Comparison of ENCODE assay signal across 8 cellular contexts in the genomic region with DNA sequence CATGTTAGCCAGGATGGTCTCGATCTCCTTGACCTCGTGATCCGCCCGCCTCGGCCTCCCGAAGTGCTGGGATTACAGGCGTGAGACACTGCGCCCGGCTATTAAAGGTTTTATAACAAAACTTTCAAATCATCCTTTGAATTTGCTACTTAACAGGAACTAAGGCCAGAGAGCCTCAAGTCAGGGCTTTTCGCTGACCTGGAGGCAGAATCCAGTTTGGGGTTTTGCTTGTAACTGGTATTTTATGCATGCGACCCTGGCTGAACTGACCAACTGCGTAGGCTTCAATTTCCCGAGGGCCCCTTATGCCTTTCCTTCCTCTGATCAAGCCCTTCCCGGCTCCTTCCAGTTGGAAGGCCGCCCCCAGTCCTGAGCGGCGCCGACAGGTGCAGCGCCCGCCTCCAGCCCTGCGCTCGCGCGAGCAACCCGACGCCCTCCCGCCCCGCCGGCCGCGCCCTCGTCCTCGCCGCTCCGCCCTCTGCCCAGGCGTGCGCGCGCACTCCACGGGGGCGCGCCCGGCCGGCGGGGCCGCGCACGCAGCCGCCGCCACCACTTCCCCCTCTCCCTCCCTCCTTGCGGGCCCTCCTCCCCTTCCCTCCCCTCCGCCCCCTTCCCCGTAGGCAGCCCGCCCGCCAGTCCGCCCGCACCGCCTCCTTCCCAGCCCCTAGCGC. TPM values are rescaled to one million over a fixed set of nuclear protein-coding genes. Genes with fewer than 3 reads are reported as not detected.
DNase-seq lines count a peak whose midpoint lies in the region; ATAC-seq and TF ChIP-seq lines count a peak whose summit lies in the region.
"Not testable (repeated sequence)": the region's sequence is repeated elsewhere in the genome, so short reads cannot be mapped to it uniquely, and the experiment has no call there.

A gene with protein sequence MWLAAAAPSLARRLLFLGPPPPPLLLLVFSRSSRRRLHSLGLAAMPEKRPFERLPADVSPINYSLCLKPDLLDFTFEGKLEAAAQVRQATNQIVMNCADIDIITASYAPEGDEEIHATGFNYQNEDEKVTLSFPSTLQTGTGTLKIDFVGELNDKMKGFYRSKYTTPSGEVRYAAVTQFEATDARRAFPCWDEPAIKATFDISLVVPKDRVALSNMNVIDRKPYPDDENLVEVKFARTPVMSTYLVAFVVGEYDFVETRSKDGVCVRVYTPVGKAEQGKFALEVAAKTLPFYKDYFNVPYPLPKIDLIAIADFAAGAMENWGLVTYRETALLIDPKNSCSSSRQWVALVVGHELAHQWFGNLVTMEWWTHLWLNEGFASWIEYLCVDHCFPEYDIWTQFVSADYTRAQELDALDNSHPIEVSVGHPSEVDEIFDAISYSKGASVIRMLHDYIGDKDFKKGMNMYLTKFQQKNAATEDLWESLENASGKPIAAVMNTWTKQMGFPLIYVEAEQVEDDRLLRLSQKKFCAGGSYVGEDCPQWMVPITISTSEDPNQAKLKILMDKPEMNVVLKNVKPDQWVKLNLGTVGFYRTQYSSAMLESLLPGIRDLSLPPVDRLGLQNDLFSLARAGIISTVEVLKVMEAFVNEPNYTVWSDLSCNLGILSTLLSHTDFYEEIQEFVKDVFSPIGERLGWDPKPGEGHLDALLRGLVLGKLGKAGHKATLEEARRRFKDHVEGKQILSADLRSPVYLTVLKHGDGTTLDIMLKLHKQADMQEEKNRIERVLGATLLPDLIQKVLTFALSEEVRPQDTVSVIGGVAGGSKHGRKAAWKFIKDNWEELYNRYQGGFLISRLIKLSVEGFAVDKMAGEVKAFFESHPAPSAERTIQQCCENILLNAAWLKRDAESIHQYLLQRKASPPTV (plus strand): TSS at position 552 of the 671 bp plus-strand sequence. CDS start 193 bp downstream, outside the sequence.

- H3F3A ChIP-seq in smooth muscle cell (ENCODE audit: low read depth) = not testable (repeated sequence)

- H3K36me3 Mint-ChIP-seq in central memory CD8-positive, alpha-beta T cell (ENCODE audit: insufficient read depth) = not testable (repeated sequence)

- H3K27ac ChIP-seq in smooth muscle cell (ENCODE audit: low read depth) = peak within 1 kb of the TSS; percentile 74

- CTCF ChIA-PET in AG04449 (lab: Yijun Ruan, JAX) = not testable (repeated sequence)

- not testable (repeated sequence) for H2AFZ ChIP-seq in smooth muscle cell (ENCODE audit: low read depth)

- POLR2A ChIA-PET in AG04449 (lab: Yijun Ruan, JAX) = not testable (repeated sequence)

- H3K27ac Mint-ChIP-seq in central memory CD8-positive, alpha-beta T cell (ENCODE audit: low read depth) = peak within 1 kb of the TSS; percentile 79

- not testable (repeated sequence) for H3K36me3 ChIP-seq in smooth muscle cell (ENCODE audit: low read depth)

- H4K20me1 ChIP-seq in smooth muscle cell (ENCODE audit: low read depth) = peaks cover 24% of the 10 kb centered on the region

- H3K4me2 ChIP-seq in smooth muscle cell = peak within 1 kb of the TSS; percentile 91

- peaks cover 12% of the 10 kb centered on the region for H3K4me1 ChIP-seq in smooth muscle cell (ENCODE audit: low read depth)

- not testable (repeated sequence) for H3K9me3 ChIP-seq in smooth muscle cell (replicated peaks; ENCODE audit: low read depth)

- 29% methylated on average over 32 of the region's 59 CpGs for WGBS in smooth muscle cell (ENCODE audit: low lambda C conversion rate)

- ATAC-seq in GM19023 (IDR thresholded peaks at IDR 0.05; ENCODE audit: unreplicated experiment) = peak; percentile 67
- ATAC-seq in HG03280 (IDR thresholded peaks at IDR 0.05; ENCODE audit: unreplicated experiment) = peak; percentile 79
- peak; percentile 82 for ATAC-seq in central memory CD8-positive, alpha-beta T cell (replicated peaks; ENCODE audit: extremely low read depth, poor library complexity, severe bottlenecking)

- not testable (repeated sequence) for H3K27me3 Mint-ChIP-seq in central memory CD8-positive, alpha-beta T cell

- H3K79me2 ChIP-seq in smooth muscle cell (ENCODE audit: low read depth) = peaks cover 29% of the 10 kb centered on the region

- peak within 1 kb of the TSS; percentile 87 for H3K4me3 Mint-ChIP-seq in central memory CD8-positive, alpha-beta T cell

- not testable (repeated sequence) for TF ChIP-seq CTCF in AG04449 (IDR thresholded peaks at IDR 0.05; ENCODE audit: insufficient read depth, low read length, missing control alignments); smooth muscle cell (IDR thresholded peaks at IDR 0.05; ENCODE audit: borderline replicate concordance, insufficient read depth, poor library complexity, severe bottlenecking)

- H3K9ac ChIP-seq in smooth muscle cell (ENCODE audit: low read depth) = peak within 1 kb of the TSS; percentile 79

- H3K9me3 Mint-ChIP-seq in central memory CD8-positive, alpha-beta T cell = not testable (repeated sequence)

- H3K4me3 ChIP-seq in AG04449 (ENCODE audit: low read depth, low read length) (peak within 1 kb of the TSS; percentile 68), smooth muscle cell (peak within 1 kb of the TSS; percentile 72)

- not testable (repeated sequence) for DNase-seq in AG04449 (ENCODE audit: low read depth, low spot score)
- peak; percentile 36 for DNase-seq in NCI-H446 treated with DMSO at 0.1 percent for 48 hours (lab: John Stamatoyannopoulos, UW)
- peak; percentile 84 for DNase-seq in activated CD4-positive, alpha-beta T cell treated with anti-CD3 and anti-CD28 coated beads for 1 hour
- peak; percentile 58 to 74 for DNase-seq in central memory CD8-positive, alpha-beta T cell (ENCODE audit: low spot score in 2 of 2)
- peak; percentile 42 for DNase-seq in inferior parietal cortex (ENCODE audit: extremely low spot score)
- peak; percentile 50 for DNase-seq in smooth muscle cell (lab: John Stamatoyannopoulos, UW; ENCODE audit: unreplicated experiment)

- peaks cover 14% of the 10 kb centered on the region for H3K4me1 Mint-ChIP-seq in central memory CD8-positive, alpha-beta T cell

- H3K27me3 ChIP-seq in smooth muscle cell (ENCODE audit: low read depth) = not testable (repeated sequence)

RNA-seq across cellular contexts. Expression of the gene that starts here (rescaled TPM):
- 67.3 and 70.5 TPM in 2 replicates for total RNA-seq in smooth muscle cell
- polyA plus RNA-seq in smooth muscle cell = 50.2 and 71.6 TPM in 2 replicates
